ENCODE assay signal across 7 cellular contexts in the genomic region with DNA sequence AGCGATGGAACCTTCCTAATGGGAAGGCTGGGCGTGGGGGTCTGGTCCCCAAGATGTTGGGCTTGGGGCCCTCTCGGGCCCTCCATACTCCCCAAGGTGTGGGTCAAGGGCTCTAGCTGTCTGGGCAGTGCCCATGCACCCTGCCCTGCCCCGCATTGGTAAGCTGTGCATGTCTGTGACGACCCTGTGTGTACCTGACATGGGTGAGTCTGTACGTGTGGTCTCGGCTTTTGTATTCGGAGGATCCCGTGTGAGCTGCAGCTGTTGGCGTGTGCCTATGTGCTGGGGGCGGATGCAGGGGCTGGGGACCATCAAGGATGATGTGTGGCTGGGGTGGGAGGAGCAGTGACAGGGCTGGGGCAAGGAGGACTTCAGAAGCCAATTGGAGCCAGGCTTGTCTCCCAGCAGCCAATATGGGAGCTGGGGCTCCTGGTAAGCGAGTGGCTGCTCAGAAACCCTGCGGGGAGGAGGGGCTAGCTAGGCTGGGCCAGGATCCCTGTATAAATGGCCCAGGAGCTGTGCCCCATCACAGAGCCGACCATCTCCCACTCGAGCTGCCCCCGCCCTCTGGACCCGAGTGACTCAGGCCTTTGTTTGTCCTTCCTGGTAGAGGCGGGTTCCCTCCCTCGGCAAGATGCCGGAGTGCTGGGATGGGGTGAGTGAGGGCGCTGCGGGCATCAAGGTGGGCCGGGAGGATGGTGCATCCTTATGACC. TPM values are rescaled to one million over a fixed set of nuclear protein-coding genes. Genes with fewer than 3 reads are reported as not detected.
DNase-seq lines count a peak whose midpoint lies in the region; ATAC-seq and TF ChIP-seq lines count a peak whose summit lies in the region.

A gene with protein sequence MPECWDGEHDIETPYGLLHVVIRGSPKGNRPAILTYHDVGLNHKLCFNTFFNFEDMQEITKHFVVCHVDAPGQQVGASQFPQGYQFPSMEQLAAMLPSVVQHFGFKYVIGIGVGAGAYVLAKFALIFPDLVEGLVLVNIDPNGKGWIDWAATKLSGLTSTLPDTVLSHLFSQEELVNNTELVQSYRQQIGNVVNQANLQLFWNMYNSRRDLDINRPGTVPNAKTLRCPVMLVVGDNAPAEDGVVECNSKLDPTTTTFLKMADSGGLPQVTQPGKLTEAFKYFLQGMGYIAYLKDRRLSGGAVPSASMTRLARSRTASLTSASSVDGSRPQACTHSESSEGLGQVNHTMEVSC (plus strand): TSS at position 529 of the 714 bp plus-strand sequence. CDS start 106 bp downstream, at position 635.

- H3K27me3 Mint-ChIP-seq in activated naive CD4-positive, alpha-beta T cell treated with anti-CD3 and anti-CD28 coated beads, Interleukin-2, amount 10 ng/mL, durations not matched to agents 7 days and 5 days = peaks cover 61% of the 10 kb centered on the region
- peaks cover 0 to 19% (median 10%) of the 10 kb centered on the region in 5 donors for H3K27me3 Mint-ChIP-seq in naive thymus-derived CD8-positive, alpha-beta T cell

- H3K4me1 Mint-ChIP-seq in activated naive CD4-positive, alpha-beta T cell treated with anti-CD3 and anti-CD28 coated beads, Interleukin-2, amount 10 ng/mL, durations not matched to agents 7 days and 5 days = peaks cover 21% of the 10 kb centered on the region
- peaks cover 6 to 32% (median 24%) of the 10 kb centered on the region in 4 donors for H3K4me1 Mint-ChIP-seq in naive thymus-derived CD8-positive, alpha-beta T cell

- H3K4me3 ChIP-seq in GM06990 (replicated peaks; ENCODE audit: low read depth, low read length) = peak within 1 kb of the TSS; percentile 44
- peak within 1 kb of the TSS; percentile 48 for H3K4me3 ChIP-seq in fibroblast of villous mesenchyme (ENCODE audit: low read depth, low read length)

- H3K36me3 Mint-ChIP-seq in activated naive CD4-positive, alpha-beta T cell treated with anti-CD3 and anti-CD28 coated beads, Interleukin-2, amount 10 ng/mL, durations not matched to agents 7 days and 5 days = no peaks in the 10 kb centered on the region
- peaks cover 0 to 2% (median 0%) of the 10 kb centered on the region in 3 donors for H3K36me3 Mint-ChIP-seq in naive thymus-derived CD8-positive, alpha-beta T cell

- no peak for TF ChIP-seq CTCF in GM06990 (IDR thresholded peaks at IDR 0.05; ENCODE audit: insufficient read depth, low read length, poor library complexity, severe bottlenecking)
- TF ChIP-seq CTCF in fibroblast of villous mesenchyme (IDR thresholded peaks at IDR 0.05; ENCODE audit: insufficient read depth, low read depth, low read length) = no peak

- POLR2A ChIA-PET in naive thymus-derived CD8-positive, alpha-beta T cell (lab: Charles Lee) = interaction anchor here (0.8 to 1.2 kb wide), 2 partner anchors 108 to 370 kb away, joined by 3 read pairs; a partner anchor contains a TSS

- H3K27ac Mint-ChIP-seq in activated naive CD4-positive, alpha-beta T cell treated with anti-CD3 and anti-CD28 coated beads, Interleukin-2, amount 10 ng/mL, durations not matched to agents 7 days and 5 days = no peak within 1 kb of the TSS
- H3K27ac Mint-ChIP-seq in naive thymus-derived CD8-positive, alpha-beta T cell = peak within 1 kb of the TSS in 7 of 10 donors; percentile 22 to 87 (median 53)

- H3K36me3 ChIP-seq in GM06990 (ENCODE audit: control insufficient read depth, insufficient read depth, low read length) = no peaks in the 10 kb centered on the region

- peak within 1 kb of the TSS; percentile 67 for H3K4me3 Mint-ChIP-seq in activated naive CD4-positive, alpha-beta T cell treated with anti-CD3 and anti-CD28 coated beads, Interleukin-2, amount 10 ng/mL, durations not matched to agents 7 days and 5 days
- peak within 1 kb of the TSS; percentile 74 to 91 (median 82) for H3K4me3 Mint-ChIP-seq in naive thymus-derived CD8-positive, alpha-beta T cell

- CTCF ChIA-PET in activated naive CD4-positive, alpha-beta T cell treated with anti-CD3 and anti-CD28 coated beads, Interleukin-2, amount 10 ng/mL, durations not matched to agents 7 days and 5 days (lab: Charles Lee) = interaction anchor here (1.0 to 1.7 kb wide), 4 partner anchors 13 to 256 kb away, joined by 3 to 6 read pairs (median 4); no protein-coding TSS in a partner anchor

- H3K27me3 ChIP-seq in GM06990 (replicated peaks; ENCODE audit: control insufficient read depth, insufficient read depth, low read length) = no peaks in the 10 kb centered on the region

- no peaks in the 10 kb centered on the region for H3K9me3 Mint-ChIP-seq in activated naive CD4-positive, alpha-beta T cell treated with anti-CD3 and anti-CD28 coated beads, Interleukin-2, amount 10 ng/mL, durations not matched to agents 7 days and 5 days
- no peaks in the 10 kb centered on the region for H3K9me3 Mint-ChIP-seq in naive thymus-derived CD8-positive, alpha-beta T cell

- ATAC-seq in HG02759 (IDR thresholded peaks at IDR 0.05; ENCODE audit: unreplicated experiment) (peak; percentile 60), HG02763 (IDR thresholded peaks at IDR 0.05; ENCODE audit: unreplicated experiment) (no peak)
- peak; percentile 75 to 82 for ATAC-seq in naive thymus-derived CD8-positive, alpha-beta T cell

- DNase-seq in GM06990 (ENCODE audit: extremely low read depth, insufficient read length) (peak; percentile 71), NCI-H2196 treated with DMSO at 0.1 percent for 48 hours (lab: John Stamatoyannopoulos, UW; ENCODE audit: unreplicated experiment) (peak; percentile 81), fibroblast of villous mesenchyme (ENCODE audit: low read depth) (peak; percentile 71)
- peak; percentile 58 for DNase-seq in activated naive CD4-positive, alpha-beta T cell treated with anti-CD3 and anti-CD28 coated beads, Interleukin-2, amount 10 ng/mL, durations not matched to agents 7 days and 5 days
- peak in 8 of 10 donors; percentile 29 to 81 (median 60) for DNase-seq in naive thymus-derived CD8-positive, alpha-beta T cell

RNA-seq across cellular contexts. Expression of the gene that starts here (rescaled TPM):
- 8.6 and 15.1 TPM in 2 replicates for total RNA-seq in fibroblast of villous mesenchyme
- 1 to 10 TPM; 1.5 to 1.6 TPM for total RNA-seq in naive thymus-derived CD8-positive, alpha-beta T cell
- polyA plus RNA-seq in naive thymus-derived CD8-positive, alpha-beta T cell = under 1 TPM in 2 of 3 donors, not detected in 1; 0.13 to 0.56 TPM
